Comparison of ENCODE assay signal across 8 cellular contexts in genomic region chr3:38834110-38834509, GRCh38. TPM values are rescaled to one million over a fixed set of nuclear protein-coding genes. Genes with fewer than 3 reads are reported as not detected.
DNase-seq lines count a peak whose midpoint lies in the region; ATAC-seq lines count a peak whose summit lies in the region.

No MANE protein-coding gene starts in this region.

- H3K27me3 ChIP-seq in MG63, result no peaks in the 10 kb centered on the region

- no peak overlapping the region for H3K4me3 ChIP-seq in MG63

- ATAC-seq in HG03135 (IDR thresholded peaks at IDR 0.05; ENCODE audit: unreplicated experiment), result no peak

- DNase-seq in GM03348 (ENCODE audit: low spot score), result peak; percentile 85
- peak; percentile 86 for DNase-seq in MG63
- DNase-seq in activated effector memory CD4-positive, alpha-beta T cell treated with anti-CD3 and anti-CD28 coated beads, Interleukin-2, amount 50 U/mL, for 16 hours, result peak; percentile 67
- DNase-seq in iPS-NIHi11 (ENCODE audit: low spot score), result peak; percentile 77
- peak; percentile 64 for DNase-seq in stimulated activated CD8-positive, alpha-beta memory T cell treated with anti-CD3 and anti-CD28 coated beads, Interleukin-4, amount 100 ng/mL, for 48 hours
- no peak for DNase-seq in DMS 273 (lab: John Stamatoyannopoulos, UW; ENCODE audit: unreplicated experiment)
- DNase-seq in NCI-H2196 (lab: John Stamatoyannopoulos, UW; ENCODE audit: unreplicated experiment), result no peak

- H3K9me3 ChIP-seq in MG63, result no peaks in the 10 kb centered on the region

- H3K36me3 ChIP-seq in MG63, result no peaks in the 10 kb centered on the region

RNA-seq across cellular contexts. Expression of gene SCN10A, which starts 18.1 kb away (rescaled TPM):
- not detected in 2 replicates for total RNA-seq in MG63 (2014; rRNA removed; shearing (Covaris generic); ENCODE audit: low replicate concordance)

Comparison
In these comparisons a context has a peak if more than half of its experiments do, and no peak if none do; other contexts are left out.
1. DNase-seq: peak in GM03348 (single experiment), MG63 (single experiment), activated effector memory CD4-positive, alpha-beta T cell treated with anti-CD3 and anti-CD28 coated beads, Interleukin-2, amount 50 U/mL, for 16 hours (single experiment), iPS-NIHi11 (single experiment) and stimulated activated CD8-positive, alpha-beta memory T cell treated with anti-CD3 and anti-CD28 coated beads, Interleukin-4, amount 100 ng/mL, for 48 hours (single experiment); none in DMS 273 (single experiment) and NCI-H2196 (single experiment).